Comparison of ENCODE assay signal across 24 cellular contexts in genomic region chr16:57432989-57433388, GRCh38. TPM values are rescaled to one million over a fixed set of nuclear protein-coding genes. Genes with fewer than 3 reads are reported as not detected.
DNase-seq lines count a peak whose midpoint lies in the region; ATAC-seq lines count a peak whose summit lies in the region.
"Had no signal": no experiment of that assay in that cellular context is flagged by ENCODE, and none has a peak within 500 bp of the region (broad histone marks: within the 10 kb centered on the region; RNA-seq: fewer than 3 reads in every experiment).

No MANE protein-coding gene starts in this region.

- CTCF ChIA-PET in T-cell (lab: Charles Lee): interaction anchor here in 1 of 2 donors (3.2 kb wide), 1 partner anchor 15 kb away, joined by 16 read pairs; no protein-coding TSS in a partner anchor

- H3K9me3 Mint-ChIP-seq in activated naive CD4-positive, alpha-beta T cell treated with anti-CD3 and anti-CD28 coated beads, Interleukin-2, amount 50 U/mL, for 24 hours: no peaks in the 10 kb centered on the region
- H3K9me3 Mint-ChIP-seq in T-cell: no peaks in the 10 kb centered on the region
- no peaks in the 10 kb centered on the region for H3K9me3 Mint-ChIP-seq in activated naive CD8-positive, alpha-beta T cell treated with anti-CD3 and anti-CD28 coated beads, Interleukin-2, amount 10 ng/mL, durations not matched to agents 7 days and 5 days
- H3K9me3 Mint-ChIP-seq in stimulated activated effector memory CD8-positive, alpha-beta T cell treated with anti-CD3 and anti-CD28 coated beads, Interleukin-12 subunit alpha, Interleukin-12 subunit beta, amount 100 ng/mL, for 72 hours: no peaks in the 10 kb centered on the region
- H3K9me3 Mint-ChIP-seq: CD8-positive, alpha-beta memory T cell had no signal

- H3K27me3 Mint-ChIP-seq in activated naive CD4-positive, alpha-beta T cell treated with anti-CD3 and anti-CD28 coated beads, Interleukin-2, amount 50 U/mL, for 24 hours: no peaks in the 10 kb centered on the region
- no peaks in the 10 kb centered on the region for H3K27me3 Mint-ChIP-seq in T-cell
- no peaks in the 10 kb centered on the region for H3K27me3 Mint-ChIP-seq in activated naive CD8-positive, alpha-beta T cell treated with anti-CD3 and anti-CD28 coated beads, Interleukin-2, amount 10 ng/mL, durations not matched to agents 7 days and 5 days

- ATAC-seq in T-cell (replicated peaks in 1 of 4): peak; percentile 28 to 68 (median 58)
- ATAC-seq in activated naive CD8-positive, alpha-beta T cell treated with anti-CD3 and anti-CD28 coated beads, Interleukin-2, amount 10 ng/mL, durations not matched to agents 7 days and 5 days (ENCODE audit: low read depth): peak; percentile 65
- ATAC-seq in stimulated activated effector memory CD8-positive, alpha-beta T cell treated with anti-CD3 and anti-CD28 coated beads, Interleukin-12 subunit alpha, Interleukin-12 subunit beta, amount 100 ng/mL, for 72 hours: no peak
- ATAC-seq in GM19328 (IDR thresholded peaks at IDR 0.05; ENCODE audit: unreplicated experiment): no peak
- no peak for ATAC-seq in HG03045 (IDR thresholded peaks at IDR 0.05; ENCODE audit: unreplicated experiment)

- H3K4me3 Mint-ChIP-seq in activated naive CD4-positive, alpha-beta T cell treated with anti-CD3 and anti-CD28 coated beads, Interleukin-2, amount 50 U/mL, for 24 hours: no peak overlapping the region
- H3K4me3 Mint-ChIP-seq in T-cell: peak overlapping the region in 1 of 3 donors; percentile 52
- no peak overlapping the region for H3K4me3 Mint-ChIP-seq in activated naive CD8-positive, alpha-beta T cell treated with anti-CD3 and anti-CD28 coated beads, Interleukin-2, amount 10 ng/mL, durations not matched to agents 7 days and 5 days
- H3K4me3 Mint-ChIP-seq in stimulated activated effector memory CD8-positive, alpha-beta T cell treated with anti-CD3 and anti-CD28 coated beads, Interleukin-12 subunit alpha, Interleukin-12 subunit beta, amount 100 ng/mL, for 72 hours: no peak overlapping the region

- H3K4me1 Mint-ChIP-seq in activated naive CD4-positive, alpha-beta T cell treated with anti-CD3 and anti-CD28 coated beads, Interleukin-2, amount 50 U/mL, for 24 hours: peaks cover 34% of the 10 kb centered on the region
- H3K4me1 Mint-ChIP-seq in T-cell: peaks cover 29 to 33% (median 32%) of the 10 kb centered on the region in 3 donors
- H3K4me1 Mint-ChIP-seq in activated naive CD8-positive, alpha-beta T cell treated with anti-CD3 and anti-CD28 coated beads, Interleukin-2, amount 10 ng/mL, durations not matched to agents 7 days and 5 days: peaks cover 3% of the 10 kb centered on the region
- H3K4me1 Mint-ChIP-seq in stimulated activated effector memory CD8-positive, alpha-beta T cell treated with anti-CD3 and anti-CD28 coated beads, Interleukin-12 subunit alpha, Interleukin-12 subunit beta, amount 100 ng/mL, for 72 hours: no peaks in the 10 kb centered on the region

- H3K27ac Mint-ChIP-seq in activated naive CD4-positive, alpha-beta T cell treated with anti-CD3 and anti-CD28 coated beads, Interleukin-2, amount 50 U/mL, for 24 hours: peak overlapping the region; percentile 77
- H3K27ac Mint-ChIP-seq in T-cell: peak overlapping the region; percentile 66 to 80
- H3K27ac Mint-ChIP-seq in activated naive CD8-positive, alpha-beta T cell treated with anti-CD3 and anti-CD28 coated beads, Interleukin-2, amount 10 ng/mL, durations not matched to agents 7 days and 5 days: peak overlapping the region; percentile 51
- peak overlapping the region; percentile 20 for H3K27ac Mint-ChIP-seq in stimulated activated effector memory CD8-positive, alpha-beta T cell treated with anti-CD3 and anti-CD28 coated beads, Interleukin-12 subunit alpha, Interleukin-12 subunit beta, amount 100 ng/mL, for 72 hours

- POLR2A ChIA-PET in T-cell (lab: Charles Lee): interaction anchor here in 1 of 2 donors (0.6 kb wide), 1 partner anchor 402 kb away, joined by 6 read pairs; no protein-coding TSS in a partner anchor
- POLR2A ChIA-PET in activated naive CD8-positive, alpha-beta T cell treated with anti-CD3 and anti-CD28 coated beads, Interleukin-2, amount 10 ng/mL, durations not matched to agents 7 days and 5 days (lab: Charles Lee): interaction anchor here (0.9 to 2.6 kb wide), 3 partner anchors 14 to 86 kb away, joined by 3 to 17 read pairs (median 4); partner anchors contain the start of genes CIAPIN1 and COQ9

- peaks cover 28% of the 10 kb centered on the region for H3K36me3 Mint-ChIP-seq in activated naive CD4-positive, alpha-beta T cell treated with anti-CD3 and anti-CD28 coated beads, Interleukin-2, amount 50 U/mL, for 24 hours
- peaks cover 68% of the 10 kb centered on the region for H3K36me3 Mint-ChIP-seq in T-cell
- H3K36me3 Mint-ChIP-seq in activated naive CD8-positive, alpha-beta T cell treated with anti-CD3 and anti-CD28 coated beads, Interleukin-2, amount 10 ng/mL, durations not matched to agents 7 days and 5 days: peaks cover 36% of the 10 kb centered on the region
- H3K36me3 Mint-ChIP-seq in stimulated activated effector memory CD8-positive, alpha-beta T cell treated with anti-CD3 and anti-CD28 coated beads, Interleukin-12 subunit alpha, Interleukin-12 subunit beta, amount 100 ng/mL, for 72 hours: peaks cover 100% of the 10 kb centered on the region

- DNase-seq in activated naive CD4-positive, alpha-beta T cell treated with anti-CD3 and anti-CD28 coated beads, Interleukin-2, amount 50 U/mL, for 16 hours: no peak
- no peak for DNase-seq in T-cell
- no peak for DNase-seq in activated naive CD8-positive, alpha-beta T cell treated with anti-CD3 and anti-CD28 coated beads, Interleukin-2, amount 10 ng/mL, durations not matched to agents 7 days and 5 days
- no peak for DNase-seq in stimulated activated effector memory CD8-positive, alpha-beta T cell treated with anti-CD3 and anti-CD28 coated beads, Interleukin-12 subunit alpha, Interleukin-12 subunit beta, amount 100 ng/mL, for 72 hours (ENCODE audit: low spot score in 2 of 2)
- no peak for DNase-seq in hippocampal formation (lab: John Stamatoyannopoulos, UW)
- DNase-seq: ACHN, Calu3, DMS153, GDM1, GOT3, HCEC 1CT, IMR-90, NCI-H1092 treated with DMSO at 0.1 percent for 48 hours, NCI-H1436 treated with DMSO at 0.1 percent for 48 hours, NCI-H1930, NCI-H2227 treated with DMSO at 0.1 percent for 48 hours, NCI-H510A, NCI-H748 treated with DMSO at 0.1 percent for 48 hours, SHP77 treated with DMSO at 0.1 percent for 48 hours had no signal

RNA-seq across cellular contexts. Expression of gene CIAPIN1, which starts 14.2 kb away (rescaled TPM):
- 10 to 100 TPM; 26.5 to 46.8 (median 28.5) TPM for total RNA-seq in T-cell
- 10 to 100 TPM; 36.7 to 37.7 TPM for total RNA-seq in activated naive CD8-positive, alpha-beta T cell treated with anti-CD3 and anti-CD28 coated beads, Interleukin-2, amount 10 ng/mL, durations not matched to agents 7 days and 5 days

RNA-seq across cellular contexts. Expression of gene COQ9, which starts 14.3 kb away (rescaled TPM):
- 10 to 100 TPM; 18.0 to 35.3 (median 34.2) TPM for total RNA-seq in T-cell
- 10 to 100 TPM; 37.1 to 40.3 TPM for total RNA-seq in activated naive CD8-positive, alpha-beta T cell treated with anti-CD3 and anti-CD28 coated beads, Interleukin-2, amount 10 ng/mL, durations not matched to agents 7 days and 5 days

RNA-seq across cellular contexts. Expression of gene CCL17, which starts 28.4 kb away (rescaled TPM):
- 1 to 10 TPM in 2 of 5 donors, under 1 TPM in 1, not detected in 2; 0.93 to 1.2 (median 1.2) TPM for total RNA-seq in T-cell
- not detected for total RNA-seq in activated naive CD8-positive, alpha-beta T cell treated with anti-CD3 and anti-CD28 coated beads, Interleukin-2, amount 10 ng/mL, durations not matched to agents 7 days and 5 days
- total RNA-seq: Calu3, Daoy, IMR-90 had no signal

RNA-seq across cellular contexts. Expression of gene POLR2C, which starts 29.5 kb away (rescaled TPM):
- total RNA-seq in T-cell: 10 to 100 TPM; 63.8 to 93.9 (median 69.0) TPM
- 10 to 100 TPM; 61.1 to 63.6 TPM for total RNA-seq in activated naive CD8-positive, alpha-beta T cell treated with anti-CD3 and anti-CD28 coated beads, Interleukin-2, amount 10 ng/mL, durations not matched to agents 7 days and 5 days

RNA-seq across cellular contexts. Expression of gene DOK4, which starts 53.3 kb away (rescaled TPM):
- total RNA-seq in T-cell: 1 to 10 TPM; 2.2 to 4.1 (median 3.1) TPM
- 1 to 10 TPM; 6.3 to 6.4 TPM for total RNA-seq in activated naive CD8-positive, alpha-beta T cell treated with anti-CD3 and anti-CD28 coated beads, Interleukin-2, amount 10 ng/mL, durations not matched to agents 7 days and 5 days

Comparison
In these comparisons a context has a peak if more than half of its experiments do, and no peak if none do; other contexts are left out.
1. H3K27ac Mint-ChIP-seq: peak in every context shown above with its lines; median percentile 77 in activated naive CD4-positive, alpha-beta T cell treated with anti-CD3 and anti-CD28 coated beads, Interleukin-2, amount 50 U/mL, for 24 hours; 73 in T-cell; 51 in activated naive CD8-positive, alpha-beta T cell treated with anti-CD3 and anti-CD28 coated beads, Interleukin-2, amount 10 ng/mL, durations not matched to agents 7 days and 5 days; 20 in stimulated activated effector memory CD8-positive, alpha-beta T cell treated with anti-CD3 and anti-CD28 coated beads, Interleukin-12 subunit alpha, Interleukin-12 subunit beta, amount 100 ng/mL, for 72 hours.
2. ATAC-seq: peak in T-cell (4 of 4) and activated naive CD8-positive, alpha-beta T cell treated with anti-CD3 and anti-CD28 coated beads, Interleukin-2, amount 10 ng/mL, durations not matched to agents 7 days and 5 days (single experiment); none in stimulated activated effector memory CD8-positive, alpha-beta T cell treated with anti-CD3 and anti-CD28 coated beads, Interleukin-12 subunit alpha, Interleukin-12 subunit beta, amount 100 ng/mL, for 72 hours (single experiment), GM19328 (single experiment) and HG03045 (single experiment).